ENCODE assay signal across 14 cellular contexts in genomic region chr14:69317780-69318179, GRCh38. TPM values are rescaled to one million over a fixed set of nuclear protein-coding genes. Genes with fewer than 3 reads are reported as not detected.
DNase-seq lines count a peak whose midpoint lies in the region; ATAC-seq, FAIRE-seq and TF ChIP-seq lines count a peak whose summit lies in the region.
"Had no signal": no experiment of that assay in that cellular context is flagged by ENCODE, and none has a peak within 500 bp of the region (broad histone marks: within the 10 kb centered on the region; RNA-seq: fewer than 3 reads in every experiment).

No MANE protein-coding gene starts in this region.

- H3K36me3 Mint-ChIP-seq in activated CD4-positive, alpha-beta T cell treated with anti-CD3 and anti-CD28 coated beads for 36 hours (ENCODE audit: low read depth) = no peaks in the 10 kb centered on the region
- H3K36me3 Mint-ChIP-seq: IgD-negative memory B cell had no signal

- peaks cover 4% of the 10 kb centered on the region for H3K9me3 Mint-ChIP-seq in activated CD4-positive, alpha-beta T cell treated with anti-CD3 and anti-CD28 coated beads for 36 hours (ENCODE audit: low read depth)
- H3K9me3 Mint-ChIP-seq: activated T-helper 1 cell treated with anti-CD3 and anti-CD28 coated beads, Interleukin-12 subunit alpha, Interleukin-12 subunit beta, Interleukin-2, Interleukin-4 antibody, amounts not matched to agents 30 ng/mL and 10 ng/mL and 1 ng/mL, durations not matched to agents 14 hours and 24 hours and 36 hours; IgD-negative memory B cell had no signal

- ATAC-seq in heart left ventricle (no peak), K562 (no peak), aorta (ENCODE audit: low FRiP score) (no peak)
- no peak for ATAC-seq in activated CD4-positive, alpha-beta T cell treated with anti-CD3 and anti-CD28 coated beads for 36 hours
- ATAC-seq: stimulated activated naive CD8-positive, alpha-beta T cell treated with anti-CD3 and anti-CD28 coated beads, Interleukin-15, Interleukin-2, amounts not matched to agents 100 U/mL and 50 U/mL, for 24 hours had no signal

- POLR2A ChIA-PET in K562 (lab: Yijun Ruan, JAX) = no interaction called here
- POLR2A ChIA-PET in activated CD4-positive, alpha-beta T cell treated with anti-CD3 and anti-CD28 coated beads for 36 hours (lab: Charles Lee) = interaction anchor here (0.6 kb wide), 1 partner anchor 65 kb away, joined by 5 read pairs; no protein-coding TSS in a partner anchor

- FAIRE-seq in K562 (lab: Jason Lieb, UNC) = no peak

- no TSS peak for BruUV-seq in K562 (replicated peaks; lab: Mats Ljungman, UMichigan)

- no peak for TF ChIP-seq EP300 in K562 (IDR thresholded peaks at IDR 0.05; ENCODE audit: low read length)

- no peaks in the 10 kb centered on the region for H3K4me1 Mint-ChIP-seq in activated CD4-positive, alpha-beta T cell treated with anti-CD3 and anti-CD28 coated beads for 36 hours

- H3K9me1 ChIP-seq in K562 (ENCODE audit: control insufficient read depth, insufficient read depth, low read length) = no peaks in the 10 kb centered on the region

- no peak for TF ChIP-seq POLR2A in heart left ventricle (IDR thresholded peaks at IDR 0.05)
- no peak for TF ChIP-seq POLR2A in K562 (conservative IDR thresholded peaks at IDR 0.05)

- no peaks in the 10 kb centered on the region for H3K9me3 ChIP-seq in heart left ventricle
- H3K9me3 ChIP-seq in K562 (replicated peaks; ENCODE audit: control insufficient read depth, insufficient read depth, low read depth, low read length) = no peaks in the 10 kb centered on the region
- H3K9me3 ChIP-seq in muscle layer of duodenum (ENCODE audit: control insufficient read depth in 1 of 2, low read length in 2 of 2) = no peaks in the 10 kb centered on the region
- H3K9me3 ChIP-seq in aorta (ENCODE audit: control insufficient read depth, low read length) = no peaks in the 10 kb centered on the region

- TF ChIP-seq RAD21 in K562 (CRISPR knock-in tag; conservative IDR thresholded peaks at IDR 0.05 in 1 of 2, IDR thresholded peaks at IDR 0.05 in 1 of 2) = no peak

- H3K4me3 ChIP-seq in heart left ventricle = no peak overlapping the region
- H3K4me3 ChIP-seq in K562 = no peak overlapping the region
- no peak overlapping the region for H3K4me3 ChIP-seq in muscle layer of duodenum (ENCODE audit: low read depth in 1 of 2, low read length in 2 of 2)
- H3K4me3 ChIP-seq in aorta (ENCODE audit: low read length in 2 of 2) = no peak overlapping the region

- WGBS in heart left ventricle, 4 donors = 40 to 58% (median 51%) methylated on average over 5 of the region's 5 CpGs
- WGBS in K562 (ENCODE audit: insufficient coverage, low coverage, missing lambda C conversion rate) = 3% methylated on average over 5 of the region's 5 CpGs
- WGBS in aorta, 2 donors = 89 to 91% methylated on average over 5 of the region's 5 CpGs

- no peak overlapping the region for H3K4me3 Mint-ChIP-seq in activated CD4-positive, alpha-beta T cell treated with anti-CD3 and anti-CD28 coated beads for 36 hours
- H3K4me3 Mint-ChIP-seq: activated T-helper 1 cell treated with anti-CD3 and anti-CD28 coated beads, Interleukin-12 subunit alpha, Interleukin-12 subunit beta, Interleukin-2, Interleukin-4 antibody, amounts not matched to agents 30 ng/mL and 10 ng/mL and 1 ng/mL, durations not matched to agents 14 hours and 24 hours and 36 hours; IgD-negative memory B cell had no signal

- no peaks in the 10 kb centered on the region for H3K79me2 ChIP-seq in K562 (ENCODE audit: control insufficient read depth, insufficient read depth, low read length)

- intact Hi-C loops in heart left ventricle (cut with DNase I) = loop anchor here in 3 of 10 donors (1.0 to 5.0 kb wide), 3 partner anchors 29 to 56 kb away; partner anchors contain the start of gene GALNT16 (in 2 of the 3)
- intact Hi-C loops in cardiac septum (cut with DNase I) = loop anchor here (5.0 kb wide), 1 partner anchor 55 kb away; the partner anchor contains the start of gene GALNT16
- intact Hi-C loops in K562 (cut with micrococcal nuclease) = no loop called here
- intact Hi-C loops in aorta (cut with DNase I) = loop anchor here in 1 of 2 donors (5.0 kb wide), 1 partner anchor 80 kb away; the partner anchor contains the start of genes ERH and SLC39A9
- intact Hi-C loops in activated CD4-positive, alpha-beta T cell treated with anti-CD3 and anti-CD28 coated beads for 36 hours (cut with DNase I, micrococcal nuclease) = no loop called here

- H2AFZ ChIP-seq in K562 (ENCODE audit: low read depth, low read length) = no peak overlapping the region

- DNase-seq in heart left ventricle (peak in 2 of 5 donors; percentile 19 to 40), cardiac septum (ENCODE audit: low spot score) (no peak), K562 (ENCODE audit: extremely low read depth in 1 of 4, low spot score in 3 of 4) (no peak), aorta (peak; percentile 63 to 72), NCI-H82 (lab: John Stamatoyannopoulos, UW) (no peak)
- DNase-seq in stimulated activated CD4-positive, alpha-beta T cell treated with anti-CD3 and anti-CD28 coated beads, Interleukin-4, amount 100 ng/mL, for 1 hour = no peak
- DNase-seq in activated CD4-positive, alpha-beta T cell treated with anti-CD3 and anti-CD28 coated beads for 36 hours = no peak
- DNase-seq: caudate nucleus; NCI-H2029 treated with DMSO at 0.1 percent for 48 hours; OCI-M1; stimulated activated naive CD8-positive, alpha-beta T cell treated with anti-CD3 and anti-CD28 coated beads, Interleukin-15, Interleukin-2, amounts not matched to agents 100 U/mL and 50 U/mL, for 24 hours had no signal

- peaks cover 4 to 48% (median 32%) of the 10 kb centered on the region in 12 donors for H3K4me1 ChIP-seq in heart left ventricle
- H3K4me1 ChIP-seq in K562 (replicated peaks in 1 of 2; ENCODE audit: control insufficient read depth in 2 of 2, insufficient read depth in 2 of 2, low read length in 2 of 2) = no peaks in the 10 kb centered on the region; a peak in 1 of 5 replicates
- H3K4me1 ChIP-seq in muscle layer of duodenum (ENCODE audit: control insufficient read depth in 1 of 2, insufficient read depth in 2 of 2, low read length in 2 of 2) = peaks cover 8 to 13% of the 10 kb centered on the region in 2 donors
- H3K4me1 ChIP-seq in aorta (ENCODE audit: control insufficient read depth in 1 of 2, insufficient read depth in 2 of 2, low read length in 2 of 2) = no peaks in the 10 kb centered on the region

- no peak overlapping the region for H3K9ac ChIP-seq in K562 (ENCODE audit: insufficient read depth in 1 of 2, low read depth in 2 of 2, low read length in 2 of 2)

- CTCF ChIA-PET in K562 (lab: Yijun Ruan, JAX; ENCODE audit: low intra/inter-chr PET ratio) = no interaction called here
- CTCF ChIA-PET in activated CD4-positive, alpha-beta T cell treated with anti-CD3 and anti-CD28 coated beads for 36 hours (lab: Charles Lee) = interaction anchor here (0.8 to 1.9 kb wide), 2 partner anchors 29 to 69 kb away, joined by 5 to 6 read pairs; no protein-coding TSS in a partner anchor

- no peaks in the 10 kb centered on the region for H4K20me1 ChIP-seq in K562 (replicated peaks; ENCODE audit: control insufficient read depth, insufficient read depth, low read length)

- no peak overlapping the region for H3K27ac Mint-ChIP-seq in activated CD4-positive, alpha-beta T cell treated with anti-CD3 and anti-CD28 coated beads for 36 hours
- H3K27ac Mint-ChIP-seq: activated T-helper 1 cell treated with anti-CD3 and anti-CD28 coated beads, Interleukin-12 subunit alpha, Interleukin-12 subunit beta, Interleukin-2, Interleukin-4 antibody, amounts not matched to agents 30 ng/mL and 10 ng/mL and 1 ng/mL, durations not matched to agents 14 hours and 24 hours and 36 hours; IgD-negative memory B cell had no signal

- H3K27me3 Mint-ChIP-seq in activated CD4-positive, alpha-beta T cell treated with anti-CD3 and anti-CD28 coated beads for 36 hours = no peaks in the 10 kb centered on the region
- H3K27me3 Mint-ChIP-seq: IgD-negative memory B cell had no signal

- no peak overlapping the region for H3K4me2 ChIP-seq in K562 (ENCODE audit: insufficient read depth, low read length)

- TF ChIP-seq CTCF in heart left ventricle (IDR thresholded peaks at IDR 0.05) = no peak
- no peak for TF ChIP-seq CTCF in K562 (IDR thresholded peaks at IDR 0.05 in 2 of 3, conservative IDR thresholded peaks at IDR 0.05 in 1 of 3; ENCODE audit: insufficient read depth in 2 of 3, low read depth in 1 of 3, low read length in 3 of 3)

- H3K27me3 ChIP-seq in heart left ventricle = no peaks in the 10 kb centered on the region
- H3K27me3 ChIP-seq in K562 (ENCODE audit: control insufficient read depth in 2 of 2, insufficient read depth in 2 of 2, low read length in 2 of 2) = peaks cover 0 to 22% of the 10 kb centered on the region in 2 experiments; a peak in 4 of 5 replicates
- no peaks in the 10 kb centered on the region for H3K27me3 ChIP-seq in muscle layer of duodenum (ENCODE audit: low read depth, low read length)
- no peaks in the 10 kb centered on the region for H3K27me3 ChIP-seq in aorta (ENCODE audit: control insufficient read depth in 1 of 2, insufficient read depth in 2 of 2, low read length in 1 of 2)

- in situ Hi-C loops in K562 (cut with MboI) = no loop called here

- H3K27ac ChIP-seq in heart left ventricle (peak overlapping the region in 11 of 12 donors; percentile 60 to 81 (median 73)), K562 (ENCODE audit: extremely low read depth, low read depth, low read length) (no peak overlapping the region), muscle layer of duodenum (ENCODE audit: low read length) (peak overlapping the region; percentile 26), aorta (ENCODE audit: low read depth in 1 of 2, low read length in 2 of 2) (peak overlapping the region in 1 of 2 donors; percentile 4)

- H3K36me3 ChIP-seq in heart left ventricle = peaks cover 0 to 3% (median 0%) of the 10 kb centered on the region in 9 donors
- no peaks in the 10 kb centered on the region for H3K36me3 ChIP-seq in K562 (ENCODE audit: control insufficient read depth, insufficient read depth, low read length)
- no peaks in the 10 kb centered on the region for H3K36me3 ChIP-seq in muscle layer of duodenum (ENCODE audit: control insufficient read depth in 1 of 2, insufficient read depth in 2 of 2, low read length in 2 of 2)
- H3K36me3 ChIP-seq in aorta (ENCODE audit: control insufficient read depth in 1 of 2, insufficient read depth in 2 of 2, low read length in 1 of 2) = no peaks in the 10 kb centered on the region

RNA-seq across cellular contexts. Expression of gene GALNT16, which starts 57.8 kb away (rescaled TPM):
- 10 to 100 TPM; 42.5 to 81.6 (median 62.4) TPM for total RNA-seq in heart left ventricle
- polyA plus RNA-seq in heart left ventricle = 10 to 100 TPM; 17.0 to 48.6 TPM
- 25.8 TPM for total RNA-seq in cardiac septum
- 0.07 TPM in 1 of 2 replicates, not detected in the other for total RNA-seq in K562 (2011; cell fraction: chromatin; rRNA removed; ENCODE audit: low replicate concordance)
- total RNA-seq in K562 (2011; cell fraction: nucleolus; rRNA removed) = not detected in 2 replicates
- total RNA-seq in K562 (2011; cell fraction: nucleoplasm; rRNA removed) = not detected in 2 replicates
- not detected in 2 replicates for total RNA-seq in K562 (2014; rRNA removed)
- not detected in 2 replicates for total RNA-seq in K562 (2014; rRNA removed; fragmentation: Illumina TruSeq; extraction: Trizol)
- not detected in 2 replicates for total RNA-seq in K562 (2015; rRNA removed; fragmentation: Illumina TruSeq; extraction: Trizol)
- total RNA-seq in K562 (2021) = not detected in 2 replicates
- not detected in 2 replicates for polyA plus RNA-seq in K562 (2011; rRNA removed)
- not detected in 2 replicates for polyA plus RNA-seq in K562 (2011; cell fraction: cytosol; rRNA removed)
- polyA plus RNA-seq in K562 (2011; cell fraction: nucleus; rRNA removed) = not detected in 2 replicates
- polyA plus RNA-seq in K562 (2012) = not detected in 2 replicates
- not detected in 2 replicates for polyA plus RNA-seq in K562 (2014; fragmentation: Illumina TruSeq; extraction: Trizol)
- polyA plus RNA-seq in K562 (2014; fragmentation: Nextera tagmentation; extraction: Ambion mirVana) = not detected
- not detected in 2 replicates for polyA plus RNA-seq in K562 (2014; rRNA removed)
- polyA minus RNA-seq in K562 (2011; rRNA and poly(A)+ RNA removed) = not detected in 2 replicates
- not detected in 2 replicates for polyA minus RNA-seq in K562 (2011; cell fraction: cytosol; rRNA and poly(A)+ RNA removed)
- polyA minus RNA-seq in K562 (2011; cell fraction: nucleus; rRNA and poly(A)+ RNA removed) = not detected in 2 replicates
- 10 to 100 TPM in 1 of 2 donors, 1 to 10 TPM in 1; 7.0 to 16.1 TPM for total RNA-seq in aorta
- 10 to 100 TPM in 1 of 2 donors, 1 to 10 TPM in 1; 6.5 to 10.7 TPM for polyA plus RNA-seq in aorta
- under 1 TPM in 1 of 2 experiments, not detected in 1; 0.14 TPM for total RNA-seq in activated CD4-positive, alpha-beta T cell treated with anti-CD3 and anti-CD28 coated beads for 36 hours
- polyA plus RNA-seq: IgD-negative memory B cell had no signal

Comparison
In these comparisons a context has a peak if more than half of its experiments do, and no peak if none do; other contexts are left out.
1. DNase-seq: peak in aorta (2 of 2); none in cardiac septum (single experiment), K562 (0 of 4), NCI-H82 (single experiment), stimulated activated CD4-positive, alpha-beta T cell treated with anti-CD3 and anti-CD28 coated beads, Interleukin-4, amount 100 ng/mL, for 1 hour (single experiment) and activated CD4-positive, alpha-beta T cell treated with anti-CD3 and anti-CD28 coated beads for 36 hours (single experiment).
2. RNA of gene GALNT16, which starts 57.8 kb away (total RNA-seq): 42.5 to 81.6 TPM in heart left ventricle, 25.8 TPM in cardiac septum (single experiment) and 7.0 to 16.1 TPM in aorta; 0.14 TPM in activated CD4-positive, alpha-beta T cell treated with anti-CD3 and anti-CD28 coated beads for 36 hours and 0.07 TPM in K562; every median in the first group is over 4 times any median in the second.